25 cellular contexts compared by ENCODE assay signal in genomic region chr5:118965913-118966312, GRCh38.
"Had no signal": no experiment of that assay in that cellular context is flagged by ENCODE, and none has a peak within 500 bp of the region (broad histone marks: within the 10 kb centered on the region; RNA-seq: fewer than 3 reads in every experiment).

No MANE protein-coding gene starts in this region.

- ATAC-seq: effector memory CD8-positive, alpha-beta T cell; esophagus mucosa; foreskin keratinocyte; gastrocnemius medialis; gastroesophageal sphincter; heart left ventricle; heart right ventricle had no signal

- H3K4me1 ChIP-seq: colonic mucosa, esophagus squamous epithelium, foreskin keratinocyte had no signal

- H3K9me3 ChIP-seq: colonic mucosa, esophagus muscularis mucosa, esophagus squamous epithelium, gastrocnemius medialis, gastroesophageal sphincter, heart left ventricle, heart right ventricle had no signal

- H3K27ac ChIP-seq: colonic mucosa, coronary artery, dorsolateral prefrontal cortex, epithelial cell of prostate, esophagus muscularis mucosa, esophagus squamous epithelium, foreskin keratinocyte, gastrocnemius medialis, gastroesophageal sphincter, heart left ventricle, heart right ventricle, hepatocyte had no signal

- H3K4me3 ChIP-seq: colonic mucosa, coronary artery, dorsolateral prefrontal cortex, esophagus muscularis mucosa, esophagus squamous epithelium, gastrocnemius medialis, gastroesophageal sphincter, heart left ventricle, heart right ventricle, hepatocyte had no signal

- DNase-seq: colonic mucosa; cortex of kidney; dermis blood vessel endothelial cell; dorsolateral prefrontal cortex; effector CD4-positive, alpha-beta T cell; effector CD8-positive, alpha-beta T cell; effector memory CD4-positive, alpha-beta T cell; effector memory CD8-positive, alpha-beta T cell; endodermal cell; erythroblast; esophagus squamous epithelium; foreskin fibroblast; foreskin keratinocyte; foreskin melanocyte; gastrocnemius medialis; glutamatergic neuron; head of caudate nucleus; heart left ventricle; heart right ventricle had no signal

- H3K36me3 ChIP-seq: colonic mucosa, esophagus muscularis mucosa, esophagus squamous epithelium, gastrocnemius medialis, gastroesophageal sphincter, heart left ventricle, heart right ventricle had no signal
